In the genomic region with DNA sequence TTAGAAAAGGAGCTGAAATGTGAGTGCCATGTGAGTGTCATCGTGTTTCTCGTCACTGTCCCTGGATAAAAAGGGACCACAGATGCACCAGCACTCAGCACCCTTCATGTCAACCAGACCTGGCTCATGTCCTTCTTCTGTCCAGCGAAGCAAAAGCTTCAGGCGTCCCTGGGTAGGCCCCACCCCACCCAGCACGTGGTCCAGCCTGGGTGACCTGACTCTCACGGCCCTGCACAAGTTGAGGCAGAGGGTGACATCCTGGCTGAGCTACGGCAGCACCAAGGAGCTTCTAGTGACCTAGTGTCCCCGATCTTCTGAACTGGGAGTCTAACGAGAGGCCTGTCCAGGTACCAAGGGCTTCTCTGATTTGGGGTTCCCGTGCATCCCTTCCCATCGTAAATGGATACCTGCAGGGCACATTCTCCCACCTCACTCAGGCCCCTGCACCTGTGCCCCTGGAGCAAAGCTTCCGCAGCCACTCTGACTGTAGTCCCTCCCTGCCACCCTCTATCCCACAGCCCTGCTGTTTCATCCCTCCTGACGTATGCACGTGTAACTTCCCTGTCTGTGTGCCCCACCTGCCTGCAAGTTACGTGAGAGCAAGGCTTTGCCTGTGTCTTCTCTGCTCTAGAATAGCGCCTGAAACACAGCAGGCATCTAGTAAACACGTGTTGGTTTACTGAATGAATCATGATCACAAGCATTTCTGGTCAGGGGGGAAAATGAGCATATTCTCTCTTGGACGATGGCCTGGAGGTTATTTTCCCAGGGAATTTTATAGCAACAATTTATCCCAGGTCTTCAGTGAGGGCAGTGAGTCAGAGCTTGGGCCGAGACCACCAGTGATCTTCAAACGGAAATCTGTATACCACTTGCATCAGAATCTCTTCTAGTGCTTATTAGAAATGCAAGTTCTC, we compare ENCODE assay signal across 1 cellular context.
TF ChIP-seq lines count a peak whose summit lies in the region.

No MANE protein-coding gene starts in this region.

TF ChIP-seq in A549, 52 proteins besides CTCF, POLR2A, EP300 and RAD21 (continued from another document):
- TF ChIP-seq REST (IDR thresholded peaks at IDR 0.05) (no peak), GATA3 (IDR thresholded peaks at IDR 0.05; ENCODE audit: borderline replicate concordance) (no peak), ZNF302 (CRISPR knock-in tag; IDR thresholded peaks at IDR 0.05) (no peak), ZSCAN20 (CRISPR knock-in tag; IDR thresholded peaks at IDR 0.05) (no peak), RFX5 (IDR thresholded peaks at IDR 0.05) (no peak), CHD2 (IDR thresholded peaks at IDR 0.05; ENCODE audit: low read length, partially characterized antibody) (no peak), MYC (IDR thresholded peaks at IDR 0.05; ENCODE audit: borderline replicate concordance, low read length) (no peak), PHF8 (IDR thresholded peaks at IDR 0.05; ENCODE audit: borderline replicate concordance, low read depth) (no peak)
- TF ChIP-seq, protein P1, sequence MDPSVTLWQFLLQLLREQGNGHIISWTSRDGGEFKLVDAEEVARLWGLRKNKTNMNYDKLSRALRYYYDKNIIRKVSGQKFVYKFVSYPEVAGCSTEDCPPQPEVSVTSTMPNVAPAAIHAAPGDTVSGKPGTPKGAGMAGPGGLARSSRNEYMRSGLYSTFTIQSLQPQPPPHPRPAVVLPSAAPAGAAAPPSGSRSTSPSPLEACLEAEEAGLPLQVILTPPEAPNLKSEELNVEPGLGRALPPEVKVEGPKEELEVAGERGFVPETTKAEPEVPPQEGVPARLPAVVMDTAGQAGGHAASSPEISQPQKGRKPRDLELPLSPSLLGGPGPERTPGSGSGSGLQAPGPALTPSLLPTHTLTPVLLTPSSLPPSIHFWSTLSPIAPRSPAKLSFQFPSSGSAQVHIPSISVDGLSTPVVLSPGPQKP (IDR thresholded peaks at IDR 0.05; ENCODE audit: low read depth, low read length) = no peak
- TF ChIP-seq, protein P2, sequence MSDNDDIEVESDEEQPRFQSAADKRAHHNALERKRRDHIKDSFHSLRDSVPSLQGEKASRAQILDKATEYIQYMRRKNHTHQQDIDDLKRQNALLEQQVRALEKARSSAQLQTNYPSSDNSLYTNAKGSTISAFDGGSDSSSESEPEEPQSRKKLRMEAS (IDR thresholded peaks at IDR 0.05) = no peak
